In genomic region chr20:47350691-47351545, GRCh38 we compare ENCODE assay signal across 1 cellular context.
TF ChIP-seq lines count a peak whose summit lies in the region.

No MANE protein-coding gene starts in this region.

TF ChIP-seq in K562, 482 proteins besides CTCF, POLR2A, EP300 and RAD21 (continued from another document):
- TF ChIP-seq TBP (optimal IDR thresholded peaks at IDR 0.05; ENCODE audit: low read depth, low read length) (no peak), ZNF76 (CRISPR knock-in tag; IDR thresholded peaks at IDR 0.05; ENCODE audit: borderline replicate concordance) (no peak), MAZ (CRISPR knock-in tag; conservative IDR thresholded peaks at IDR 0.05 in 1 of 2, IDR thresholded peaks at IDR 0.05 in 1 of 2) (no peak), ELF2 (CRISPR knock-in tag; IDR thresholded peaks at IDR 0.05) (no peak), AFF1 (IDR thresholded peaks at IDR 0.05; ENCODE audit: low read depth in 1 of 2, partially characterized antibody in 2 of 2) (peak in 1 of 2 experiments; percentile 13), HMBOX1 (IDR thresholded peaks at IDR 0.05) (peak; percentile 63; the same call in 1 of the 2 replicates), CHD1 (IDR thresholded peaks at IDR 0.05; ENCODE audit: low read length) (peak; percentile 62), CBX5 (IDR thresholded peaks at IDR 0.05; ENCODE audit: borderline replicate concordance, low read depth) (no peak), SMAD3 (CRISPR knock-in tag; conservative IDR thresholded peaks at IDR 0.05) (no peak), FOXA3 (CRISPR knock-in tag; conservative IDR thresholded peaks at IDR 0.05 in 1 of 2, IDR thresholded peaks at IDR 0.05 in 1 of 2) (0 out of 4 replicates have a peak, but pooled peaks of 1 of the 2 experiments have one; percentile 15), BRD9 (IDR thresholded peaks at IDR 0.05; ENCODE audit: low read depth, partially characterized antibody) (no peak), ARID4B (CRISPR knock-in tag; IDR thresholded peaks at IDR 0.05) (no peak), ZNF3 (CRISPR knock-in tag; IDR thresholded peaks at IDR 0.05) (no peak), ZNF282 (CRISPR knock-in tag; IDR thresholded peaks at IDR 0.05) (no peak), BCLAF1 (IDR thresholded peaks at IDR 0.05; ENCODE audit: borderline replicate concordance in 1 of 2, control insufficient read depth in 1 of 2, low read depth in 2 of 2, low read length in 1 of 2) (peak in 1 of 2 experiments; percentile 10; a peak in 1 of 4 replicates), ILF3 (IDR thresholded peaks at IDR 0.05; ENCODE audit: borderline replicate concordance) (no peak), WHSC1 (IDR thresholded peaks at IDR 0.05; ENCODE audit: low read length) (no peak), NELFE (IDR thresholded peaks at IDR 0.05; ENCODE audit: insufficient read depth, insufficient read length) (no peak), PHB2 (IDR thresholded peaks at IDR 0.05; ENCODE audit: low read depth) (no peak), TSHZ1 (CRISPR knock-in tag; IDR thresholded peaks at IDR 0.05) (no peak), MTA3 (IDR thresholded peaks at IDR 0.05; ENCODE audit: borderline replicate concordance) (no peak), RBFOX2 (IDR thresholded peaks at IDR 0.05; ENCODE audit: low read depth, low read length) (peak; percentile 33; the same call in 1 of the 2 replicates), ZNF384 (IDR thresholded peaks at IDR 0.05; ENCODE audit: low read depth, low read length) (no peak), ZNF124 (CRISPR knock-in tag; IDR thresholded peaks at IDR 0.05) (no peak), LARP7 (IDR thresholded peaks at IDR 0.05) (0 out of 2 replicates have a peak, but pooled peaks have one; percentile 29), L3MBTL2 (IDR thresholded peaks at IDR 0.05) (no peak), GMEB1 (CRISPR knock-in tag; IDR thresholded peaks at IDR 0.05) (peak; percentile 21; the same call in 1 of the 2 replicates), FOS (IDR thresholded peaks at IDR 0.05; ENCODE audit: extremely low read depth, insufficient read length) (no peak), ZNF668 (CRISPR knock-in tag; IDR thresholded peaks at IDR 0.05) (no peak), ZNF274 (IDR thresholded peaks at IDR 0.05; ENCODE audit: borderline replicate concordance, low read depth, low read length) (no peak), DDX20 (tag; IDR thresholded peaks at IDR 0.05; ENCODE audit: low read depth) (no peak), ZBED1 (IDR thresholded peaks at IDR 0.05) (no peak), HDAC1 (IDR thresholded peaks at IDR 0.05) (no peak)
